8 cellular contexts compared by ENCODE assay signal in genomic region chr19:40217027-40217810, GRCh38. TPM values are rescaled to one million over a fixed set of nuclear protein-coding genes. Genes with fewer than 3 reads are reported as not detected.
DNase-seq lines count a peak whose midpoint lies in the region; ATAC-seq and TF ChIP-seq lines count a peak whose summit lies in the region.
"Had no signal": no experiment of that assay in that cellular context is flagged by ENCODE, and none has a peak within 500 bp of the region (broad histone marks: within the 10 kb centered on the region; RNA-seq: fewer than 3 reads in every experiment).

No MANE protein-coding gene starts in this region.

- H3K36me3 ChIP-seq in GM23338 (ENCODE audit: insufficient read depth) = no peaks in the 10 kb centered on the region
- H3K36me3 ChIP-seq in gastrocnemius medialis = peaks cover 0 to 2% of the 10 kb centered on the region in 2 donors

- H3K4me2 ChIP-seq in GM23338 = peak overlapping the region; percentile 84

- peaks cover 5% of the 10 kb centered on the region for H3K9me3 Mint-ChIP-seq in GM23338

- H3K27ac Mint-ChIP-seq in GM23338 = no peak overlapping the region

- H4K20me1 ChIP-seq in GM23338 (replicated peaks; ENCODE audit: insufficient read depth) = 0 out of 2 replicates have a peak, but pooled peaks cover 3% of the 10 kb centered on the region

- H3K27ac ChIP-seq in GM23338 (ENCODE audit: low read depth) (no peak overlapping the region), gastrocnemius medialis (no peak overlapping the region), coronary artery (no peak overlapping the region)

- intact Hi-C loops in gastrocnemius medialis (cut with DNase I; ENCODE audit: low total_unique reads) = no loop called here

- no peak for TF ChIP-seq POLR2A in gastrocnemius medialis (IDR thresholded peaks at IDR 0.05)

- peak overlapping the region; percentile 57 for H3K4me3 ChIP-seq in GM23338
- H3K4me3 ChIP-seq in epithelial cell of proximal tubule (ENCODE audit: low read depth, low read length) = no peak overlapping the region
- no peak overlapping the region for H3K4me3 ChIP-seq in gastrocnemius medialis
- no peak overlapping the region for H3K4me3 ChIP-seq in coronary artery

- peaks cover 9% of the 10 kb centered on the region for H3K4me1 Mint-ChIP-seq in GM23338

- H3K9me2 ChIP-seq in GM23338 (ENCODE audit: insufficient read depth) = no peaks in the 10 kb centered on the region

- no peaks in the 10 kb centered on the region for H3K9me3 ChIP-seq in gastrocnemius medialis

- H3K36me3 Mint-ChIP-seq in GM23338 (ENCODE audit: low read depth) = peaks cover 4% of the 10 kb centered on the region

- H3K4me1 ChIP-seq in GM23338 (ENCODE audit: insufficient read depth) = no peaks in the 10 kb centered on the region; the same call in 1 of the 2 replicates
- H3K4me1 ChIP-seq in gastrocnemius medialis = peaks cover 0 to 2% of the 10 kb centered on the region in 2 donors

- peak overlapping the region; percentile 58 for H3K4me3 Mint-ChIP-seq in GM23338

- peaks cover 34% of the 10 kb centered on the region for H3K27me3 Mint-ChIP-seq in GM23338 (ENCODE audit: insufficient read depth, low read depth, poor library complexity)

- in situ Hi-C loops in gastrocnemius medialis (cut with MboI; ENCODE audit: low sequenced_read_pairs in 4 of 4) = loop anchor here in 1 of 4 donors (25.0 kb wide), 1 partner anchor 230 kb away; the partner anchor contains the start of gene ZNF546

- peaks cover 11% of the 10 kb centered on the region; the same call in 1 of the 2 replicates for H3K27me3 ChIP-seq in GM23338 (ENCODE audit: insufficient read depth)
- H3K27me3 ChIP-seq in gastrocnemius medialis = peaks cover 38 to 44% (median 42%) of the 10 kb centered on the region in 3 donors

- peak; percentile 73 for ATAC-seq in GM23338
- no peak for ATAC-seq in gastrocnemius medialis

- H3F3A ChIP-seq in GM23338 (replicated peaks; ENCODE audit: low read depth) = 0 out of 2 replicates have a peak, but pooled peaks cover 9% of the 10 kb centered on the region

- no peaks in the 10 kb centered on the region for H3K79me2 ChIP-seq in GM23338 (replicated peaks; ENCODE audit: insufficient read depth)

- peak overlapping the region; percentile 83; the same call in 1 of the 2 replicates for H2AFZ ChIP-seq in GM23338

- TF ChIP-seq CTCF in GM23338 (conservative IDR thresholded peaks at IDR 0.05; ENCODE audit: low read depth in 2 of 2) = peak; percentile 89 to 90
- peak; percentile 47 for TF ChIP-seq CTCF in epithelial cell of proximal tubule (conservative IDR thresholded peaks at IDR 0.05; ENCODE audit: low read depth, low read length)
- TF ChIP-seq CTCF in gastrocnemius medialis (IDR thresholded peaks at IDR 0.05 in 4 of 5, conservative IDR thresholded peaks at IDR 0.05 in 1 of 5) = peak; percentile 18 to 71 (median 45)
- no peak for TF ChIP-seq CTCF in coronary artery (IDR thresholded peaks at IDR 0.05)

- DNase-seq in GM23338 (ENCODE audit: low spot score) (peak; percentile 83), NCI-H2227 treated with DMSO at 0.1 percent for 48 hours (lab: John Stamatoyannopoulos, UW) (peak; percentile 46), epithelial cell of proximal tubule (ENCODE audit: low read depth) (no peak), gastrocnemius medialis (no peak), coronary artery (ENCODE audit: low spot score) (no peak), midbrain (lab: John Stamatoyannopoulos, UW) (no peak), EL (no peak)

TF ChIP-seq in GM23338, 12 proteins besides CTCF, POLR2A, EP300 and RAD21 (continues in another document):
- TF ChIP-seq CREB1 (CRISPR knock-in tag; IDR thresholded peaks at IDR 0.05; ENCODE audit: low read depth) (no peak), ZNF331 (CRISPR knock-in tag; IDR thresholded peaks at IDR 0.05; ENCODE audit: low read depth) (no peak), ETS1 (IDR thresholded peaks at IDR 0.05) (no peak), JUNB (IDR thresholded peaks at IDR 0.05; ENCODE audit: unreplicated experiment) (no peak), POLR2AphosphoS5 (IDR thresholded peaks at IDR 0.05; ENCODE audit: low read depth) (no peak), ZNF462 (CRISPR knock-in tag; IDR thresholded peaks at IDR 0.05) (no peak), EZH2phosphoT487 (IDR thresholded peaks at IDR 0.05; ENCODE audit: unreplicated experiment) (no peak), EZH2 (IDR thresholded peaks at IDR 0.05; ENCODE audit: low read depth, unreplicated experiment) (no peak)

RNA-seq across cellular contexts. Expression of gene TTC9B, which starts 1.0 kb away (rescaled TPM):
- 0.35 and 0.63 TPM in 2 replicates for total RNA-seq in GM23338 (2014; rRNA removed; shearing (Covaris generic))
- 0.23 and 1.0 TPM in 2 replicates for polyA plus RNA-seq in GM23338 (2016; fragmentation: Nextera tagmentation; extraction: Ambion mirVana)
- total RNA-seq in epithelial cell of proximal tubule (not detected in 2 replicates), gastrocnemius medialis (not detected)
- polyA plus RNA-seq: esophagus had no signal

RNA-seq across cellular contexts. Expression of gene CCNP, which starts 9.3 kb away (rescaled TPM):
- 0.39 and 7.1 TPM in 2 replicates for total RNA-seq in GM23338 (2014; rRNA removed; shearing (Covaris generic))
- polyA plus RNA-seq in GM23338 (2016; fragmentation: Nextera tagmentation; extraction: Ambion mirVana) = 2.2 and 3.3 TPM in 2 replicates
- 0.14 and 0.23 TPM in 2 replicates for total RNA-seq in epithelial cell of proximal tubule
- total RNA-seq in gastrocnemius medialis = not detected

RNA-seq across cellular contexts. Expression of gene MAP3K10, which starts 26.0 kb away (rescaled TPM):
- total RNA-seq in GM23338 (2014; rRNA removed; shearing (Covaris generic)) = 13.7 and 14.5 TPM in 2 replicates
- polyA plus RNA-seq in GM23338 (2016; fragmentation: Nextera tagmentation; extraction: Ambion mirVana) = 5.4 and 5.9 TPM in 2 replicates
- total RNA-seq in epithelial cell of proximal tubule (9.9 and 10.4 TPM in 2 replicates), gastrocnemius medialis (10 to 100 TPM; 16.4 to 25.8 (median 21.6) TPM)

Comparison
In these comparisons a context has a peak if more than half of its experiments do, and no peak if none do; other contexts are left out.
1. DNase-seq: peak in GM23338 (single experiment) and NCI-H2227 treated with DMSO at 0.1 percent for 48 hours (single experiment); none in epithelial cell of proximal tubule (single experiment), gastrocnemius medialis (0 of 2), coronary artery (single experiment), midbrain (single experiment) and EL (single experiment).